2 cellular contexts compared by ENCODE assay signal in genomic region chr14:50669441-50669986, GRCh38.
TF ChIP-seq lines count a peak whose summit lies in the region.

No MANE protein-coding gene starts in this region.

TF ChIP-seq in IMR-90, 13 proteins besides CTCF, POLR2A, EP300 and RAD21:
- no peak for TF ChIP-seq RCOR1 (IDR thresholded peaks at IDR 0.05; ENCODE audit: insufficient replicate concordance, low read length)
- TF ChIP-seq, protein P1, sequence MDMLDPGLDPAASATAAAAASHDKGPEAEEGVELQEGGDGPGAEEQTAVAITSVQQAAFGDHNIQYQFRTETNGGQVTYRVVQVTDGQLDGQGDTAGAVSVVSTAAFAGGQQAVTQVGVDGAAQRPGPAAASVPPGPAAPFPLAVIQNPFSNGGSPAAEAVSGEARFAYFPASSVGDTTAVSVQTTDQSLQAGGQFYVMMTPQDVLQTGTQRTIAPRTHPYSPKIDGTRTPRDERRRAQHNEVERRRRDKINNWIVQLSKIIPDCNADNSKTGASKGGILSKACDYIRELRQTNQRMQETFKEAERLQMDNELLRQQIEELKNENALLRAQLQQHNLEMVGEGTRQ (IDR thresholded peaks at IDR 0.05; ENCODE audit: low read depth, low read length), result no peak
- no peak for TF ChIP-seq NFE2L2 (IDR thresholded peaks at IDR 0.05; ENCODE audit: low read depth, low read length)
- TF ChIP-seq FOS (IDR thresholded peaks at IDR 0.05; ENCODE audit: low read depth, low read length), result no peak
- TF ChIP-seq BHLHE40 (IDR thresholded peaks at IDR 0.05; ENCODE audit: low read depth, low read length), result no peak
- TF ChIP-seq RFX5 (IDR thresholded peaks at IDR 0.05; ENCODE audit: low read depth, low read length), result no peak
- no peak for TF ChIP-seq ELK1 (IDR thresholded peaks at IDR 0.05; ENCODE audit: borderline replicate concordance, low read depth, low read length)
- no peak for TF ChIP-seq CHD1 (IDR thresholded peaks at IDR 0.05; ENCODE audit: low read depth, low read length)
- TF ChIP-seq MXI1 (IDR thresholded peaks at IDR 0.05; ENCODE audit: borderline replicate concordance, low read depth, low read length), result no peak
- TF ChIP-seq CEBPB (IDR thresholded peaks at IDR 0.05; ENCODE audit: low read depth, low read length), result no peak
- no peak for TF ChIP-seq SMC3 (IDR thresholded peaks at IDR 0.05; ENCODE audit: low read depth, low read length)

TF ChIP-seq in endothelial cell of umbilical vein, 7 proteins besides CTCF, POLR2A, EP300 and RAD21:
- no peak for TF ChIP-seq MYC (IDR thresholded peaks at IDR 0.05; ENCODE audit: low read depth, low read length)
- no peak for TF ChIP-seq GATA2 (IDR thresholded peaks at IDR 0.05; ENCODE audit: insufficient read depth, insufficient read length, low read depth, low read length)
- TF ChIP-seq, protein P2, sequence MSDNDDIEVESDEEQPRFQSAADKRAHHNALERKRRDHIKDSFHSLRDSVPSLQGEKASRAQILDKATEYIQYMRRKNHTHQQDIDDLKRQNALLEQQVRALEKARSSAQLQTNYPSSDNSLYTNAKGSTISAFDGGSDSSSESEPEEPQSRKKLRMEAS (IDR thresholded peaks at IDR 0.05; ENCODE audit: insufficient read depth, insufficient read length), result no peak
- TF ChIP-seq FOS (IDR thresholded peaks at IDR 0.05; ENCODE audit: borderline replicate concordance, insufficient read depth, low read length), result no peak
- TF ChIP-seq JUN (IDR thresholded peaks at IDR 0.05; ENCODE audit: borderline replicate concordance, insufficient read depth, insufficient read length, low read depth), result no peak
- no peak for TF ChIP-seq POLR2AphosphoS5 (IDR thresholded peaks at IDR 0.05; ENCODE audit: insufficient read depth, low read depth, low read length)
- no peak for TF ChIP-seq EZH2 (IDR thresholded peaks at IDR 0.05; ENCODE audit: borderline replicate concordance, low read depth, low read length, severe bottlenecking)
